Comparison of ENCODE assay signal across 1 cellular context in genomic region chr20:53657289-53657678, GRCh38.
A peak's percentile ranks its signal among the peaks of the same experiment; 100 is the strongest.
TF ChIP-seq lines count a peak whose summit lies in the region.

No MANE protein-coding gene starts in this region.

TF ChIP-seq in GM12878, 131 proteins besides CTCF, POLR2A, EP300 and RAD21 (continued from another document and continues in another):
- TF ChIP-seq MLLT1 (IDR thresholded peaks at IDR 0.05) (no peak), YBX1 (IDR thresholded peaks at IDR 0.05) (no peak), ASH2L (IDR thresholded peaks at IDR 0.05; ENCODE audit: borderline replicate concordance, low read depth) (no peak), RUNX3 (IDR thresholded peaks at IDR 0.05; ENCODE audit: low read length) (peak; percentile 71), GATAD2B (conservative IDR thresholded peaks at IDR 0.05; ENCODE audit: low read depth) (no peak), SPI1 (IDR thresholded peaks at IDR 0.05; ENCODE audit: borderline replicate concordance, insufficient read depth, low read depth, low read length) (peak; percentile 31; the same call in 1 of the 2 replicates), STAT1 (conservative IDR thresholded peaks at IDR 0.05) (no peak), CREM (IDR thresholded peaks at IDR 0.05; ENCODE audit: low read depth) (no peak), CBX5 (IDR thresholded peaks at IDR 0.05; ENCODE audit: low read depth) (no peak), ATF7 (IDR thresholded peaks at IDR 0.05; ENCODE audit: low read depth) (no peak), GABPA (IDR thresholded peaks at IDR 0.05; ENCODE audit: low read depth) (no peak), ZNF687 (IDR thresholded peaks at IDR 0.05) (no peak), CREB1 (IDR thresholded peaks at IDR 0.05; ENCODE audit: low read depth) (no peak), SMAD5 (IDR thresholded peaks at IDR 0.05; ENCODE audit: low read depth) (no peak), ZSCAN29 (IDR thresholded peaks at IDR 0.05) (no peak), TCF12 (IDR thresholded peaks at IDR 0.05; ENCODE audit: low read depth, low read length) (no peak), NBN (IDR thresholded peaks at IDR 0.05) (0 out of 2 replicates have a peak, but pooled peaks have one; percentile 37), KLF5 (IDR thresholded peaks at IDR 0.05; ENCODE audit: partially characterized antibody) (no peak), SREBF1 (IDR thresholded peaks at IDR 0.05; ENCODE audit: low read length) (no peak), HDAC6 (IDR thresholded peaks at IDR 0.05; ENCODE audit: unreplicated experiment) (no peak), PKNOX1 (IDR thresholded peaks at IDR 0.05) (peak; percentile 77), SRF (IDR thresholded peaks at IDR 0.05; ENCODE audit: low read depth in 2 of 2, low read length in 2 of 2) (no peak), E2F8 (IDR thresholded peaks at IDR 0.05; ENCODE audit: low read depth, partially characterized antibody) (no peak), RAD51 (IDR thresholded peaks at IDR 0.05) (no peak), EGR1 (IDR thresholded peaks at IDR 0.05; ENCODE audit: borderline replicate concordance in 1 of 2, low read depth in 2 of 2, low read length in 2 of 2) (no peak), TCF7 (IDR thresholded peaks at IDR 0.05; ENCODE audit: borderline replicate concordance) (0 out of 2 replicates have a peak, but pooled peaks have one; percentile 12), PBX3 (IDR thresholded peaks at IDR 0.05; ENCODE audit: insufficient replicate concordance, low read depth, low read length) (no peak), ZNF207 (IDR thresholded peaks at IDR 0.05; ENCODE audit: borderline replicate concordance) (no peak), HDGF (IDR thresholded peaks at IDR 0.05) (no peak), PAX5 (IDR thresholded peaks at IDR 0.05; ENCODE audit: borderline replicate concordance, low read depth, low read length) (no peak), RCOR1 (conservative IDR thresholded peaks at IDR 0.05; ENCODE audit: low read depth, low read length) (no peak), POLR2AphosphoS2 (IDR thresholded peaks at IDR 0.05; ENCODE audit: low read depth, low read length) (no peak), ZZZ3 (IDR thresholded peaks at IDR 0.05; ENCODE audit: control insufficient read depth, insufficient read length, low read depth) (no peak), LARP7 (IDR thresholded peaks at IDR 0.05) (no peak), PML (IDR thresholded peaks at IDR 0.05; ENCODE audit: low read length) (no peak), BACH1 (IDR thresholded peaks at IDR 0.05; ENCODE audit: borderline replicate concordance) (no peak), RELB (IDR thresholded peaks at IDR 0.05; ENCODE audit: low read depth) (0 out of 2 replicates have a peak, but pooled peaks have one; percentile 11), MXI1 (IDR thresholded peaks at IDR 0.05; ENCODE audit: low read depth, low read length) (no peak), JUND (IDR thresholded peaks at IDR 0.05; ENCODE audit: low read depth, low read length) (no peak)
- TF ChIP-seq, protein P1, sequence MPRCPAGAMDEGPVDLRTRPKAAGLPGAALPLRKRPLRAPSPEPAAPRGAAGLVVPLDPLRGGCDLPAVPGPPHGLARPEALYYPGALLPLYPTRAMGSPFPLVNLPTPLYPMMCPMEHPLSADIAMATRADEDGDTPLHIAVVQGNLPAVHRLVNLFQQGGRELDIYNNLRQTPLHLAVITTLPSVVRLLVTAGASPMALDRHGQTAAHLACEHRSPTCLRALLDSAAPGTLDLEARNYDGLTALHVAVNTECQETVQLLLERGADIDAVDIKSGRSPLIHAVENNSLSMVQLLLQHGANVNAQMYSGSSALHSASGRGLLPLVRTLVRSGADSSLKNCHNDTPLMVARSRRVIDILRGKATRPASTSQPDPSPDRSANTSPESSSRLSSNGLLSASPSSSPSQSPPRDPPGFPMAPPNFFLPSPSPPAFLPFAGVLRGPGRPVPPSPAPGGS (IDR thresholded peaks at IDR 0.05; ENCODE audit: borderline replicate concordance, insufficient read depth, low read depth, low read length, poor library complexity, severe bottlenecking), result no peak
- TF ChIP-seq, protein P2, sequence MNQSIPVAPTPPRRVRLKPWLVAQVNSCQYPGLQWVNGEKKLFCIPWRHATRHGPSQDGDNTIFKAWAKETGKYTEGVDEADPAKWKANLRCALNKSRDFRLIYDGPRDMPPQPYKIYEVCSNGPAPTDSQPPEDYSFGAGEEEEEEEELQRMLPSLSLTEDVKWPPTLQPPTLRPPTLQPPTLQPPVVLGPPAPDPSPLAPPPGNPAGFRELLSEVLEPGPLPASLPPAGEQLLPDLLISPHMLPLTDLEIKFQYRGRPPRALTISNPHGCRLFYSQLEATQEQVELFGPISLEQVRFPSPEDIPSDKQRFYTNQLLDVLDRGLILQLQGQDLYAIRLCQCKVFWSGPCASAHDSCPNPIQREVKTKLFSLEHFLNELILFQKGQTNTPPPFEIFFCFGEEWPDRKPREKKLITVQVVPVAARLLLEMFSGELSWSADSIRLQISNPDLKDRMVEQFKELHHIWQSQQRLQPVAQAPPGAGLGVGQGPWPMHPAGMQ (IDR thresholded peaks at IDR 0.05; ENCODE audit: borderline replicate concordance), result no peak
- TF ChIP-seq, protein P3, sequence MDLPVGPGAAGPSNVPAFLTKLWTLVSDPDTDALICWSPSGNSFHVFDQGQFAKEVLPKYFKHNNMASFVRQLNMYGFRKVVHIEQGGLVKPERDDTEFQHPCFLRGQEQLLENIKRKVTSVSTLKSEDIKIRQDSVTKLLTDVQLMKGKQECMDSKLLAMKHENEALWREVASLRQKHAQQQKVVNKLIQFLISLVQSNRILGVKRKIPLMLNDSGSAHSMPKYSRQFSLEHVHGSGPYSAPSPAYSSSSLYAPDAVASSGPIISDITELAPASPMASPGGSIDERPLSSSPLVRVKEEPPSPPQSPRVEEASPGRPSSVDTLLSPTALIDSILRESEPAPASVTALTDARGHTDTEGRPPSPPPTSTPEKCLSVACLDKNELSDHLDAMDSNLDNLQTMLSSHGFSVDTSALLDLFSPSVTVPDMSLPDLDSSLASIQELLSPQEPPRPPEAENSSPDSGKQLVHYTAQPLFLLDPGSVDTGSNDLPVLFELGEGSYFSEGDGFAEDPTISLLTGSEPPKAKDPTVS (IDR thresholded peaks at IDR 0.05; ENCODE audit: low read depth, low read length), result no peak
- TF ChIP-seq, protein P4, sequence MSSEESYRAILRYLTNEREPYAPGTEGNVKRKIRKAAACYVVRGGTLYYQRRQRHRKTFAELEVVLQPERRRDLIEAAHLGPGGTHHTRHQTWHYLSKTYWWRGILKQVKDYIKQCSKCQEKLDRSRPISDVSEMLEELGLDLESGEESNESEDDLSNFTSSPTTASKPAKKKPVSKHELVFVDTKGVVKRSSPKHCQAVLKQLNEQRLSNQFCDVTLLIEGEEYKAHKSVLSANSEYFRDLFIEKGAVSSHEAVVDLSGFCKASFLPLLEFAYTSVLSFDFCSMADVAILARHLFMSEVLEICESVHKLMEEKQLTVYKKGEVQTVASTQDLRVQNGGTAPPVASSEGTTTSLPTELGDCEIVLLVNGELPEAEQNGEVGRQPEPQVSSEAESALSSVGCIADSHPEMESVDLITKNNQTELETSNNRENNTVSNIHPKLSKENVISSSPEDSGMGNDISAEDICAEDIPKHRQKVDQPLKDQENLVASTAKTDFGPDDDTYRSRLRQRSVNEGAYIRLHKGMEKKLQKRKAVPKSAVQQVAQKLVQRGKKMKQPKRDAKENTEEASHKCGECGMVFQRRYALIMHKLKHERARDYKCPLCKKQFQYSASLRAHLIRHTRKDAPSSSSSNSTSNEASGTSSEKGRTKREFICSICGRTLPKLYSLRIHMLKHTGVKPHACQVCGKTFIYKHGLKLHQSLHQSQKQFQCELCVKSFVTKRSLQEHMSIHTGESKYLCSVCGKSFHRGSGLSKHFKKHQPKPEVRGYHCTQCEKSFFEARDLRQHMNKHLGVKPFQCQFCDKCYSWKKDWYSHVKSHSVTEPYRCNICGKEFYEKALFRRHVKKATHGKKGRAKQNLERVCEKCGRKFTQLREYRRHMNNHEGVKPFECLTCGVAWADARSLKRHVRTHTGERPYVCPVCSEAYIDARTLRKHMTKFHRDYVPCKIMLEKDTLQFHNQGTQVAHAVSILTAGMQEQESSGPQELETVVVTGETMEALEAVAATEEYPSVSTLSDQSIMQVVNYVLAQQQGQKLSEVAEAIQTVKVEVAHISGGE (CRISPR knock-in tag; IDR thresholded peaks at IDR 0.05), result no peak
